ENCODE assay signal across 20 cellular contexts in genomic region chr16:17768257-17768656, GRCh38.
DNase-seq lines count a peak whose midpoint lies in the region; TF ChIP-seq lines count a peak whose summit lies in the region.
"Had no signal": no experiment of that assay in that cellular context is flagged by ENCODE, and none has a peak within 500 bp of the region (broad histone marks: within the 10 kb centered on the region; RNA-seq: fewer than 3 reads in every experiment).

No MANE protein-coding gene starts in this region.

- H3K4me2 ChIP-seq in mammary epithelial cell (ENCODE audit: insufficient read depth, low read depth, low read length) = no peak overlapping the region

- dilution Hi-C loops in mammary epithelial cell (cut with HindIII; ENCODE audit: low sequenced_read_pairs) = no loop called here

- H3K9ac ChIP-seq in HUES48 (ENCODE audit: low read depth, low read length) (no peak overlapping the region), mammary epithelial cell (ENCODE audit: insufficient read depth, low read length) (no peak overlapping the region)

- H3K36me3 ChIP-seq in HUES48 (ENCODE audit: control insufficient read depth, insufficient read depth, low read length) = no peaks in the 10 kb centered on the region
- no peaks in the 10 kb centered on the region for H3K36me3 ChIP-seq in mammary epithelial cell (ENCODE audit: insufficient read depth, low read length)
- H3K36me3 ChIP-seq in right atrium auricular region = no peaks in the 10 kb centered on the region
- H3K36me3 ChIP-seq in prostate gland = no peaks in the 10 kb centered on the region
- H3K36me3 ChIP-seq: heart right ventricle, pancreas, upper lobe of left lung had no signal

- H3K4me1 ChIP-seq in HUES48 (ENCODE audit: control insufficient read depth, insufficient read depth, low read length) = peaks cover 13% of the 10 kb centered on the region; the same call in 1 of the 2 replicates
- no peaks in the 10 kb centered on the region for H3K4me1 ChIP-seq in mammary epithelial cell (ENCODE audit: insufficient read depth, low read length)
- no peaks in the 10 kb centered on the region for H3K4me1 ChIP-seq in right atrium auricular region
- H3K4me1 ChIP-seq in prostate gland (replicated peaks) = no peaks in the 10 kb centered on the region
- H3K4me1 ChIP-seq: heart right ventricle, pancreas, upper lobe of left lung had no signal

- CTCF ChIA-PET in AG04449 (lab: Yijun Ruan, JAX) (no interaction called here), mammary epithelial cell (lab: Charles Lee; ENCODE audit: low non-redundant PET) (no interaction called here)

- TF ChIP-seq CTCF in AG04449 (IDR thresholded peaks at IDR 0.05; ENCODE audit: insufficient read depth, low read length, missing control alignments) (no peak), mammary epithelial cell (conservative IDR thresholded peaks at IDR 0.05 in 1 of 2, IDR thresholded peaks at IDR 0.05 in 1 of 2; ENCODE audit: extremely low read depth in 1 of 2, insufficient read depth in 1 of 2, low read depth in 1 of 2, low read length in 2 of 2) (no peak), right atrium auricular region (IDR thresholded peaks at IDR 0.05) (no peak), prostate gland (IDR thresholded peaks at IDR 0.05) (no peak)

- H3K27ac ChIP-seq in HUES48 (ENCODE audit: low read depth, low read length) (peak overlapping the region; percentile 31), mammary epithelial cell (ENCODE audit: insufficient read depth, low read depth, low read length) (no peak overlapping the region), right atrium auricular region (no peak overlapping the region), prostate gland (no peak overlapping the region)
- H3K27ac ChIP-seq: heart right ventricle, pancreas, upper lobe of left lung had no signal

- no peaks in the 10 kb centered on the region for H4K20me1 ChIP-seq in mammary epithelial cell (ENCODE audit: insufficient read depth, low read length)

- peak; percentile 69 for DNase-seq in AG04449 (ENCODE audit: low read depth, low spot score)
- DNase-seq in mammary epithelial cell = peak; percentile 60
- DNase-seq in iPS-NIHi7 (ENCODE audit: extremely low spot score) = peak; percentile 14
- no peak for DNase-seq in activated CD4-positive, alpha-beta T cell treated with anti-CD3 and anti-CD28 coated beads, Interleukin-2, amount 50 U/mL, for 4 hours
- no peak for DNase-seq in right atrium auricular region (ENCODE audit: low spot score)
- no peak for DNase-seq in prostate gland (ENCODE audit: low spot score)
- DNase-seq in RKO (ENCODE audit: low spot score) = no peak
- DNase-seq: activated CD4-positive, alpha-beta T cell treated with anti-CD3 and anti-CD28 coated beads, Interleukin-2, amount 50 U/mL, for 1 hour; activated T-cell treated with anti-CD3 and anti-CD28 coated beads, Interleukin-2, amount 50 U/mL, for 1 hour; central memory CD4-positive, alpha-beta T cell; heart right ventricle; KG1; kidney; NCI-H1417; pancreas; SIG-M5; stimulated activated naive CD4-positive, alpha-beta T cell; T1000; upper lobe of left lung had no signal

- H3K9me3 ChIP-seq in HUES48 (ENCODE audit: control insufficient read depth, insufficient read depth, low read length) = no peaks in the 10 kb centered on the region
- H3K9me3 ChIP-seq in mammary epithelial cell (replicated peaks; ENCODE audit: insufficient read depth, low read length) = peaks cover 1% of the 10 kb centered on the region
- H3K9me3 ChIP-seq in right atrium auricular region = no peaks in the 10 kb centered on the region
- no peaks in the 10 kb centered on the region for H3K9me3 ChIP-seq in prostate gland
- H3K9me3 ChIP-seq: pancreas, upper lobe of left lung had no signal

- POLR2A ChIA-PET in AG04449 (lab: Yijun Ruan, JAX) = no interaction called here

- no TSS peak for BruUV-seq in mammary epithelial cell (replicated peaks; lab: Mats Ljungman, UMichigan)

- H3K4me3 ChIP-seq in AG04449 (ENCODE audit: low read depth, low read length) (no peak overlapping the region), HUES48 (ENCODE audit: low read depth, low read length) (no peak overlapping the region), mammary epithelial cell (replicated peaks in 1 of 3; ENCODE audit: insufficient read depth in 1 of 3, low read depth in 2 of 3, low read length in 3 of 3) (no peak overlapping the region), right atrium auricular region (no peak overlapping the region), prostate gland (no peak overlapping the region)
- H3K4me3 ChIP-seq: heart right ventricle, pancreas, upper lobe of left lung had no signal

- 0% methylated on average over 1 of the region's 1 CpG for WGBS in mammary epithelial cell (ENCODE audit: low coverage, missing lambda C conversion rate)
- WGBS in prostate gland = 9% methylated on average over 1 of the region's 1 CpG

- in situ Hi-C loops in mammary epithelial cell (cut with MboI; ENCODE audit: low sequenced_read_pairs in 2 of 2) = no loop called here

- no peak for TF ChIP-seq POLR2A in prostate gland (IDR thresholded peaks at IDR 0.05)

- no peak overlapping the region for H2AFZ ChIP-seq in mammary epithelial cell (ENCODE audit: low read depth, low read length)

- no peaks in the 10 kb centered on the region for H3K79me2 ChIP-seq in mammary epithelial cell (ENCODE audit: insufficient read depth, low read length)

- H3K27me3 ChIP-seq in HUES48 (ENCODE audit: control insufficient read depth, insufficient read depth, low read length) (no peaks in the 10 kb centered on the region), mammary epithelial cell (ENCODE audit: insufficient read depth, low read length) (no peaks in the 10 kb centered on the region), right atrium auricular region (no peaks in the 10 kb centered on the region), prostate gland (replicated peaks; ENCODE audit: insufficient read depth) (no peaks in the 10 kb centered on the region)
- H3K27me3 ChIP-seq: pancreas, upper lobe of left lung had no signal

- intact Hi-C loops in mammary epithelial cell (cut with micrococcal nuclease) (no loop called here), prostate gland (cut with DNase I) (no loop called here)

Comparison
In these comparisons a context has a peak if more than half of its experiments do, and no peak if none do; other contexts are left out.
1. DNase-seq: peak in AG04449 (single experiment), mammary epithelial cell (single experiment) and iPS-NIHi7 (single experiment); none in activated CD4-positive, alpha-beta T cell treated with anti-CD3 and anti-CD28 coated beads, Interleukin-2, amount 50 U/mL, for 4 hours (0 of 2), right atrium auricular region (single experiment), prostate gland (single experiment) and RKO (single experiment).